20 cellular contexts compared by ENCODE assay signal in the genomic region with DNA sequence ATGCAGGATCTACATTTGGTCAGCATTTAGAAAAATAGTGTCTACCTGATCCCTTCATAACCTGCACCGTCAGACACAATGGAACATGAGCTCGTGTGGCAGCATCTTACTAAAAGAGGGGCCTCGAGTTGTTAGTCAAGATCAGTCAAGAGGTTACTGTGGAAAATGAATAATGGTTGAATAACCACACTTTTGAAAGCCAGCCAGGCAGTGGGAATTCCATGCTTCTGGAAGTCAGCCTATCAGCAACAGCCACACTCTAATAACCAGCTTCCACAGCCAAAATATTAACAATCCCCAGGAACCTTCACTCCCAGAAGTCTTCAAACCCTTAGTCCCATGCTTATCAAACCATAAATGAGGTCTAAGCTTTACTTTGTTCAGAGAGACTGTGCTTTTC.
"Had no signal": no experiment of that assay in that cellular context is flagged by ENCODE, and none has a peak within 500 bp of the region (broad histone marks: within the 10 kb centered on the region; RNA-seq: fewer than 3 reads in every experiment).

No MANE protein-coding gene starts in this region.

- DNase-seq: cortex of kidney; dorsolateral prefrontal cortex; effector memory CD4-positive, alpha-beta T cell; foreskin keratinocyte; heart left ventricle; hippocampal formation; mammary epithelial cell; naive B cell; right lobe of liver; stimulated activated CD4-positive, alpha-beta T cell treated with anti-CD3 and anti-CD28 coated beads, Interleukin-4, amount 100 ng/mL, for 1 hour; tibial artery; upper lobe of right lung had no signal

- H3K4me3 Mint-ChIP-seq: naive B cell; nephron; stimulated activated memory B cell treated with anti-CD40 and anti-IgM and Interleukin-4, amounts not matched to agents 10 μg/mL and 1 μg/mL and 100 μg/mL, for 72 hours; stimulated activated naive CD8-positive, alpha-beta T cell treated with anti-CD3 and anti-CD28 coated beads, Interleukin-15, Interleukin-2, amounts not matched to agents 100 ng/mL and 50 ng/mL, for 24 hours had no signal

- H3K9me3 ChIP-seq: esophagus muscularis mucosa, prostate gland, right lobe of liver, tibial artery, upper lobe of right lung, vagina had no signal

- H3K36me3 Mint-ChIP-seq: naive B cell had no signal

- H3K27ac Mint-ChIP-seq: naive B cell; nephron; stimulated activated memory B cell treated with anti-CD40 and anti-IgM and Interleukin-4, amounts not matched to agents 10 μg/mL and 1 μg/mL and 100 μg/mL, for 72 hours; stimulated activated naive CD8-positive, alpha-beta T cell treated with anti-CD3 and anti-CD28 coated beads, Interleukin-15, Interleukin-2, amounts not matched to agents 100 ng/mL and 50 ng/mL, for 24 hours had no signal

- H3K79me2 ChIP-seq: parathyroid adenoma had no signal

- H3K27me3 Mint-ChIP-seq: naive B cell; stimulated activated naive CD8-positive, alpha-beta T cell treated with anti-CD3 and anti-CD28 coated beads, Interleukin-15, Interleukin-2, amounts not matched to agents 100 ng/mL and 50 ng/mL, for 24 hours had no signal

- H3K4me3 ChIP-seq: dorsolateral prefrontal cortex, esophagus muscularis mucosa, heart left ventricle, prostate gland, right lobe of liver, tibial artery, upper lobe of right lung, vagina had no signal

- H3K4me1 ChIP-seq: esophagus muscularis mucosa, foreskin keratinocyte, parathyroid adenoma, prostate gland, right lobe of liver, tibial artery, upper lobe of right lung, vagina had no signal

- H3K27ac ChIP-seq: dorsolateral prefrontal cortex, esophagus muscularis mucosa, foreskin keratinocyte, heart left ventricle, parathyroid adenoma, prostate gland, right lobe of liver, tibial artery, upper lobe of right lung, vagina had no signal

- ATAC-seq: foreskin keratinocyte; heart left ventricle; left lobe of liver; right lobe of liver; stimulated activated memory B cell treated with anti-CD40 and anti-IgM and Interleukin-4, amounts not matched to agents 10 μg/mL and 1 μg/mL and 100 μg/mL, for 72 hours; upper lobe of right lung had no signal

- H3K9ac ChIP-seq: parathyroid adenoma had no signal

- H3K27me3 ChIP-seq: esophagus muscularis mucosa, heart left ventricle, right lobe of liver, tibial artery, upper lobe of right lung, vagina had no signal

- H3K36me3 ChIP-seq: esophagus muscularis mucosa, heart left ventricle, prostate gland, right lobe of liver, tibial artery, upper lobe of right lung, vagina had no signal

- H2AFZ ChIP-seq: parathyroid adenoma had no signal

- H3K9me3 Mint-ChIP-seq: naive B cell; stimulated activated naive CD8-positive, alpha-beta T cell treated with anti-CD3 and anti-CD28 coated beads, Interleukin-15, Interleukin-2, amounts not matched to agents 100 ng/mL and 50 ng/mL, for 24 hours had no signal
